8 cellular contexts compared by ENCODE assay signal in genomic region chr1:161068306-161069200, GRCh38. TPM values are rescaled to one million over a fixed set of nuclear protein-coding genes. Genes with fewer than 3 reads are reported as not detected.
DNase-seq lines count a peak whose midpoint lies in the region; ATAC-seq and TF ChIP-seq lines count a peak whose summit lies in the region.
"Had no signal": no experiment of that assay in that cellular context is flagged by ENCODE, and none has a peak within 500 bp of the region (broad histone marks: within the 10 kb centered on the region; RNA-seq: fewer than 3 reads in every experiment).

No MANE protein-coding gene starts in this region.

- H3K4me1 ChIP-seq in gastrocnemius medialis = no peaks in the 10 kb centered on the region
- H3K4me1 ChIP-seq: body of pancreas had no signal

- peaks cover 19% of the 10 kb centered on the region for H3K27me3 Mint-ChIP-seq in osteocyte (ENCODE audit: unreplicated experiment)

- H3K4me3 ChIP-seq in HL-60 (replicated peaks; ENCODE audit: insufficient read depth, low read length) = peak overlapping the region; percentile 58
- H3K4me3 ChIP-seq in gastrocnemius medialis = peak overlapping the region in 1 of 4 donors; percentile 41
- H3K4me3 ChIP-seq: body of pancreas had no signal

- in situ Hi-C loops in gastrocnemius medialis (cut with MboI; ENCODE audit: low sequenced_read_pairs in 4 of 4) = no loop called here

- H3K27ac ChIP-seq in HL-60 (replicated peaks) (peak overlapping the region; percentile 95), gastrocnemius medialis (peak overlapping the region in 1 of 4 donors; percentile 34)

- no peaks in the 10 kb centered on the region for H3K9me3 Mint-ChIP-seq in osteocyte (ENCODE audit: unreplicated experiment)

- no peaks in the 10 kb centered on the region for H3K36me3 Mint-ChIP-seq in osteocyte (ENCODE audit: unreplicated experiment)

- intact Hi-C loops in gastrocnemius medialis (cut with DNase I; ENCODE audit: low total_unique reads) = no loop called here

- H3K4me3 Mint-ChIP-seq in osteocyte (ENCODE audit: unreplicated experiment) = no peak overlapping the region

- no peaks in the 10 kb centered on the region for H3K36me3 ChIP-seq in gastrocnemius medialis

- TF ChIP-seq CTCF in HL-60 (IDR thresholded peaks at IDR 0.05; ENCODE audit: insufficient read depth, low read length) (no peak), gastrocnemius medialis (IDR thresholded peaks at IDR 0.05 in 4 of 5, conservative IDR thresholded peaks at IDR 0.05 in 1 of 5) (no peak), osteocyte (IDR thresholded peaks at IDR 0.05) (no peak)

- no peaks in the 10 kb centered on the region for H3K4me1 Mint-ChIP-seq in osteocyte (ENCODE audit: unreplicated experiment)

- H3K9me3 ChIP-seq in gastrocnemius medialis = no peaks in the 10 kb centered on the region
- H3K9me3 ChIP-seq: body of pancreas had no signal

- TF ChIP-seq POLR2A in erythroblast (IDR thresholded peaks at IDR 0.05; ENCODE audit: low read length) (peak; percentile 11), gastrocnemius medialis (IDR thresholded peaks at IDR 0.05) (no peak)

- H3K27ac Mint-ChIP-seq in osteocyte (ENCODE audit: unreplicated experiment) = no peak overlapping the region

- H3K27me3 ChIP-seq in HL-60 (ENCODE audit: insufficient read depth, poor library complexity, severe bottlenecking) (no peaks in the 10 kb centered on the region), gastrocnemius medialis (peaks cover 0 to 10% (median 0%) of the 10 kb centered on the region in 3 donors)
- H3K27me3 ChIP-seq: body of pancreas had no signal

- DNase-seq in HL-60 (ENCODE audit: low read depth in 1 of 2, low spot score in 1 of 2) (peak; percentile 74 to 96), erythroblast (lab: John Stamatoyannopoulos, UW) (no peak), gastrocnemius medialis (peak; percentile 37 to 49), osteocyte (ENCODE audit: extremely low spot score, unreplicated experiment) (no peak), DMS79 (lab: John Stamatoyannopoulos, UW) (no peak)
- DNase-seq in activated CD4-positive, alpha-beta T cell treated with anti-CD3 and anti-CD28 coated beads, Interleukin-2, amount 50 U/mL, for 1 hour = peak; percentile 79

- peak; percentile 53 for ATAC-seq in GM19452 (IDR thresholded peaks at IDR 0.05; ENCODE audit: unreplicated experiment)
- no peak for ATAC-seq in gastrocnemius medialis
- ATAC-seq: body of pancreas had no signal

RNA-seq across cellular contexts. Expression of gene ARHGAP30, which starts 1.1 kb away (rescaled TPM):
- total RNA-seq in gastrocnemius medialis (1 to 10 TPM in 2 of 4 donors, under 1 TPM in 2; 0.61 to 1.6 (median 1.0) TPM), osteocyte (not detected in 2 replicates)

RNA-seq across cellular contexts. Expression of gene NECTIN4, which starts 20.8 kb away (rescaled TPM):
- total RNA-seq in gastrocnemius medialis = not detected
- not detected in 2 replicates for total RNA-seq in osteocyte

RNA-seq across cellular contexts. Expression of gene USF1, which starts 22.8 kb away (rescaled TPM):
- total RNA-seq in gastrocnemius medialis (10 to 100 TPM; 41.9 to 55.1 (median 49.1) TPM), osteocyte (51.5 and 57.2 TPM in 2 replicates)

RNA-seq across cellular contexts. Expression of gene KLHDC9, which starts 29.6 kb away (rescaled TPM):
- total RNA-seq in gastrocnemius medialis (1 to 10 TPM in 2 of 4 donors, under 1 TPM in 2; 0.89 to 2.4 (median 1.3) TPM), osteocyte (3.6 and 3.7 TPM in 2 replicates)

RNA-seq across cellular contexts. Expression of gene TSTD1, which starts 29.8 kb away (rescaled TPM):
- total RNA-seq in gastrocnemius medialis = 10 to 100 TPM in 3 of 4 donors, 1 to 10 TPM in 1; 8.6 to 52.6 (median 16.8) TPM
- total RNA-seq in osteocyte = 0.73 TPM in 1 of 2 replicates, not detected in the other

Comparison
In these comparisons a context has a peak if more than half of its experiments do, and no peak if none do; other contexts are left out.
1. DNase-seq: peak in HL-60 (2 of 2), activated CD4-positive, alpha-beta T cell treated with anti-CD3 and anti-CD28 coated beads, Interleukin-2, amount 50 U/mL, for 1 hour (single experiment) and gastrocnemius medialis (2 of 2); none in erythroblast (0 of 2), osteocyte (single experiment) and DMS79 (single experiment).